8 cellular contexts compared by ENCODE assay signal in the genomic region with DNA sequence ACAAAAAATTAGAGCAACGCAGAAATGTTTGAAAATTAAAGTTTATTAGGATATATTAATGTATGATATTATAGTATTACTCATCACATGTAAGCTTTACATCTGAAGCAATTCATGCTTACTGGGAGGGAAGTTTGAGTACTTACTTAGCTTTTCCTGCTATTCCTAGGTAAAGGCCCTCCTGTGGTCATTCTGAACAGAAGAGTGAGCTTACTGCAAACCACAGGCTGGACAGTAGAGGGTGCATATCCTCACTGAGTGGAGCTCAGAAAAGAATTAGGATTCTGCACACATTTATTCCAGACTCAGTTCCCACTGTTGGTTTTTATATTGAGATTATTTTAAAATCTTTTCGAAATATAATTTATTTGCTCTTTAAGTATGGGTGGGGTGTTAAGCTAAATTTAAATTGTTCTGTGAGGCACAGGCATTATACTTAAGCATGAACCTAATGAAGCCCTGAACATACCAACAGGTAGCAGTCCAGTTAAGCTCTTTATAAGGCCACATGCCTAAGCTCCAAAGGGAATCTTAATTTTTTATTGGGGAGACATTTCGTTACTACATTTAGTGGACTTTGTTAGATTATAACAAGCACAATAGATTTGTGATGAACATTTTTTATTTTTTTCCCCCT. TPM values are rescaled to one million over a fixed set of nuclear protein-coding genes. Genes with fewer than 3 reads are reported as not detected.
A peak's percentile ranks its signal among the peaks of the same experiment; 100 is the strongest.
DNase-seq lines count a peak whose midpoint lies in the region; ATAC-seq, FAIRE-seq and TF ChIP-seq lines count a peak whose summit lies in the region.

No MANE protein-coding gene starts in this region.

- no peaks in the 10 kb centered on the region for H3K9me3 Mint-ChIP-seq in effector memory CD8-positive, alpha-beta T cell

- in situ Hi-C loops in KBM-7 (cut with MboI; ENCODE audit: low pct_unique_long_range_greater_than_20kb, low sequenced_read_pairs) = no loop called here

- FAIRE-seq in frontal cortex (lab: Jason Lieb, UNC) = peak; percentile 51

- no peak overlapping the region for H3K27ac Mint-ChIP-seq in effector memory CD8-positive, alpha-beta T cell

- peaks cover 6 to 14% of the 10 kb centered on the region in 2 donors for H3K4me1 Mint-ChIP-seq in effector memory CD8-positive, alpha-beta T cell (ENCODE audit: low read depth in 2 of 2)

- H3K4me3 Mint-ChIP-seq in effector memory CD8-positive, alpha-beta T cell = no peak overlapping the region

- peaks cover 84% of the 10 kb centered on the region for H3K36me3 Mint-ChIP-seq in effector memory CD8-positive, alpha-beta T cell (ENCODE audit: insufficient read depth)

- no peak overlapping the region for H3K4me3 ChIP-seq in skeletal muscle cell (ENCODE audit: low read depth, low read length)

- TF ChIP-seq CTCF in GM20000 (IDR thresholded peaks at IDR 0.05; ENCODE audit: extremely low read depth, missing control alignments) = no peak

- no peak for ATAC-seq in effector memory CD8-positive, alpha-beta T cell (replicated peaks)

- DNase-seq in GM04503 (ENCODE audit: low read depth) (peak; percentile 27), KBM-7 (peak; percentile 48), SKM-1 treated with dmso at 0.1 percent for 144 hours (lab: John Stamatoyannopoulos, UW; ENCODE audit: unreplicated experiment) (peak; percentile 34), frontal cortex (ENCODE audit: low spot score in 2 of 2) (peak in 1 of 2 donors; percentile 25), skeletal muscle cell (ENCODE audit: low read depth) (peak; percentile 18), GM20000 (ENCODE audit: low spot score) (no peak)
- no peak for DNase-seq in effector memory CD8-positive, alpha-beta T cell
- no peak for DNase-seq in stimulated activated CD4-positive, alpha-beta T cell treated with anti-CD3 and anti-CD28 coated beads, Interleukin-4, amount 100 ng/mL, for 24 hours

- H3K27me3 Mint-ChIP-seq in effector memory CD8-positive, alpha-beta T cell = no peaks in the 10 kb centered on the region

RNA-seq across cellular contexts. Expression of a gene that starts 10.2 kb away (rescaled TPM):
- total RNA-seq in frontal cortex = 71.7 TPM

RNA-seq across cellular contexts. Expression of a gene that starts 35.4 kb away (rescaled TPM):
- total RNA-seq in frontal cortex = 84.0 TPM

Comparison
In these comparisons a context has a peak if more than half of its experiments do, and no peak if none do; other contexts are left out.
1. DNase-seq: peak in GM04503 (single experiment), KBM-7 (single experiment), SKM-1 treated with dmso at 0.1 percent for 144 hours (single experiment) and skeletal muscle cell (single experiment); none in GM20000 (single experiment), effector memory CD8-positive, alpha-beta T cell (0 of 3) and stimulated activated CD4-positive, alpha-beta T cell treated with anti-CD3 and anti-CD28 coated beads, Interleukin-4, amount 100 ng/mL, for 24 hours (single experiment).